21 cellular contexts compared by ENCODE assay signal in genomic region chr11:107078375-107078774, GRCh38.
"Had no signal": no experiment of that assay in that cellular context is flagged by ENCODE, and none has a peak within 500 bp of the region (broad histone marks: within the 10 kb centered on the region; RNA-seq: fewer than 3 reads in every experiment).

No MANE protein-coding gene starts in this region.

- H3K4me3 ChIP-seq: gastroesophageal sphincter, heart right ventricle, mucosa of descending colon, thoracic aorta, upper lobe of right lung had no signal

- H3K36me3 ChIP-seq: brain microvascular endothelial cell, gastroesophageal sphincter, heart right ventricle, neutrophil, thoracic aorta, upper lobe of right lung had no signal

- H3K4me1 Mint-ChIP-seq: activated B cell treated with CpG ODN at 0.5 μM for 24 hours; activated CD4-positive, alpha-beta T cell treated with anti-CD3 and anti-CD28 coated beads, Interleukin-2, amount 10 ng/mL, durations not matched to agents 24 days and 14 days; naive thymus-derived CD8-positive, alpha-beta T cell; stimulated activated effector memory CD8-positive, alpha-beta T cell treated with anti-CD3 and anti-CD28 coated beads, Interleukin-12 subunit alpha, Interleukin-12 subunit beta, amount 100 ng/mL, for 72 hours had no signal

- H3K27ac ChIP-seq: brain microvascular endothelial cell, gastroesophageal sphincter, heart right ventricle, neutrophil, parathyroid adenoma, thoracic aorta, upper lobe of right lung had no signal

- H3K79me2 ChIP-seq: parathyroid adenoma had no signal

- H3K27me3 ChIP-seq: brain microvascular endothelial cell, gastroesophageal sphincter, heart right ventricle, neutrophil, upper lobe of right lung had no signal

- DNase-seq: activated B cell treated with CpG ODN at 0.5 μM for 24 hours; activated CD4-positive, alpha-beta T cell treated with anti-CD3 and anti-CD28 coated beads, Interleukin-2, amount 10 ng/mL, durations not matched to agents 24 days and 14 days; activated CD8-positive, alpha-beta memory T cell treated with anti-CD3 and anti-CD28 coated beads, Interleukin-2, amount 50 U/mL, for 48 hours; activated gamma-delta T cell; activated T-cell treated with anti-CD3 and anti-CD28 coated beads, Interleukin-2, amount 50 U/mL, for 72 hours; amygdala; brain microvascular endothelial cell; effector memory CD4-positive, alpha-beta T cell; heart right ventricle; mucosa of descending colon; naive thymus-derived CD8-positive, alpha-beta T cell; upper lobe of right lung had no signal

- H3K9me3 Mint-ChIP-seq: activated CD4-positive, alpha-beta T cell treated with anti-CD3 and anti-CD28 coated beads, Interleukin-2, amount 10 ng/mL, durations not matched to agents 24 days and 14 days had no signal

- H3K4me1 ChIP-seq: gastroesophageal sphincter, heart right ventricle, parathyroid adenoma, upper lobe of right lung had no signal

- H3K9ac ChIP-seq: parathyroid adenoma had no signal

- H2AFZ ChIP-seq: parathyroid adenoma had no signal

- H3K9me3 ChIP-seq: gastroesophageal sphincter, neutrophil, thoracic aorta had no signal

- H3K4me3 Mint-ChIP-seq: activated B cell treated with CpG ODN at 0.5 μM for 24 hours; activated CD4-positive, alpha-beta T cell treated with anti-CD3 and anti-CD28 coated beads, Interleukin-2, amount 10 ng/mL, durations not matched to agents 24 days and 14 days; activated T-cell treated with anti-CD3 and anti-CD28 coated beads, Interleukin-2, amount 50 U/mL, for 72 hours; dendritic cell treated with granulocyte-macrophage colony-stimulating factor and Interleukin-4, amounts not matched to agents 40 ng/mL and 50 ng/mL, for 4 days; naive thymus-derived CD8-positive, alpha-beta T cell; stimulated activated effector memory CD8-positive, alpha-beta T cell treated with anti-CD3 and anti-CD28 coated beads, Interleukin-12 subunit alpha, Interleukin-12 subunit beta, amount 100 ng/mL, for 72 hours; T-helper 1 cell treated with Interleukin-12 subunit alpha and Interleukin-12 subunit beta and Interleukin-4 antibody, amounts not matched to agents 30 μg/mL and 1 μg/mL, for 36 hours had no signal

- H3K27ac Mint-ChIP-seq: activated B cell treated with CpG ODN at 0.5 μM for 24 hours; activated CD4-positive, alpha-beta T cell treated with anti-CD3 and anti-CD28 coated beads, Interleukin-2, amount 10 ng/mL, durations not matched to agents 24 days and 14 days; activated naive CD4-positive, alpha-beta T cell treated with anti-CD3 and anti-CD28 coated beads, Interleukin-2, amount 50 U/mL, for 72 hours; activated T-cell treated with anti-CD3 and anti-CD28 coated beads, Interleukin-2, amount 50 U/mL, for 72 hours; dendritic cell treated with granulocyte-macrophage colony-stimulating factor and Interleukin-4, amounts not matched to agents 40 ng/mL and 50 ng/mL, for 4 days; naive thymus-derived CD8-positive, alpha-beta T cell; stimulated activated effector memory CD8-positive, alpha-beta T cell treated with anti-CD3 and anti-CD28 coated beads, Interleukin-12 subunit alpha, Interleukin-12 subunit beta, amount 100 ng/mL, for 72 hours; T-helper 1 cell treated with Interleukin-12 subunit alpha and Interleukin-12 subunit beta and Interleukin-4 antibody, amounts not matched to agents 30 μg/mL and 1 μg/mL, for 36 hours had no signal

- ATAC-seq: activated naive CD4-positive, alpha-beta T cell treated with anti-CD3 and anti-CD28 coated beads, Interleukin-2, amount 50 U/mL, for 72 hours; activated T-cell treated with anti-CD3 and anti-CD28 coated beads, Interleukin-2, amount 50 U/mL, for 72 hours; gastroesophageal sphincter; heart right ventricle; left lobe of liver; mucosa of descending colon; naive thymus-derived CD8-positive, alpha-beta T cell; stimulated activated effector memory CD8-positive, alpha-beta T cell treated with anti-CD3 and anti-CD28 coated beads, Interleukin-12 subunit alpha, Interleukin-12 subunit beta, amount 100 ng/mL, for 72 hours; upper lobe of right lung had no signal

- H3K36me3 Mint-ChIP-seq: naive thymus-derived CD8-positive, alpha-beta T cell; stimulated activated effector memory CD8-positive, alpha-beta T cell treated with anti-CD3 and anti-CD28 coated beads, Interleukin-12 subunit alpha, Interleukin-12 subunit beta, amount 100 ng/mL, for 72 hours had no signal

- H3K27me3 Mint-ChIP-seq: activated B cell treated with CpG ODN at 0.5 μM for 24 hours; activated CD4-positive, alpha-beta T cell treated with anti-CD3 and anti-CD28 coated beads, Interleukin-2, amount 10 ng/mL, durations not matched to agents 24 days and 14 days; dendritic cell treated with granulocyte-macrophage colony-stimulating factor and Interleukin-4, amounts not matched to agents 40 ng/mL and 50 ng/mL, for 4 days; naive thymus-derived CD8-positive, alpha-beta T cell had no signal
